In the genomic region with DNA sequence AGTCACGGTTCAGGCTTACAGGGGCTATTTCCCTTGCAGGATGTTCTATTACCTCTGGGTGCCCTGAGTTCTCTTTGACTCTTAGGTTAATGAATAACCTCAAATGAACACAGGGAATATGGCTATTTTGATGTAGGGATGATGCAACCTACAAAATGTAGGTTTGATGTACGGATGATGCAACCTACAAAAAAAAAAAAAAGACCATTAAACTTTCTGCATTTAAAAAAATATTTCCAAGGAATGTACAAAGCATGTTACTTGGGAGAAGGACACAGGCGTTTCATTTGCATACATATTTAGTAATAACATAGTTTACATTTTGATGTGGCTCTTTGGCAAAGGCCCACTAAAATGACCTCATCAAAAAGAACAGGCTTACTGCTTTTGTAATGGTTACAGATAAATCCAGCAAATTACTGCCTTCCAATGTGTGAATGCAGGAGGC, we compare ENCODE assay signal across 2 cellular contexts.
TF ChIP-seq lines count a peak whose summit lies in the region.

No MANE protein-coding gene starts in this region.

TF ChIP-seq in A549, 52 proteins besides CTCF, POLR2A, EP300 and RAD21:
- TF ChIP-seq JUN (IDR thresholded peaks at IDR 0.05) (0 out of 5 replicates have a peak, but pooled peaks of 1 of the 2 experiments have one; percentile 36), POLR2AphosphoS2 (conservative IDR thresholded peaks at IDR 0.05; ENCODE audit: low read length) (no peak), JUNB (IDR thresholded peaks at IDR 0.05) (peak; percentile 22; the same call in 1 of the 2 replicates), CEBPB (IDR thresholded peaks at IDR 0.05) (peak; percentile 83 to 85), TFCP2L1 (CRISPR knock-in tag; IDR thresholded peaks at IDR 0.05) (no peak), RCOR1 (IDR thresholded peaks at IDR 0.05; ENCODE audit: low read depth, low read length) (no peak), NPAS2 (CRISPR knock-in tag; IDR thresholded peaks at IDR 0.05; ENCODE audit: borderline replicate concordance) (no peak)

TF ChIP-seq in H1, 55 proteins besides CTCF, POLR2A, EP300 and RAD21:
- no peak for TF ChIP-seq SIN3A (conservative IDR thresholded peaks at IDR 0.05 in 1 of 2, IDR thresholded peaks at IDR 0.05 in 1 of 2; ENCODE audit: low read depth in 1 of 2, low read length in 2 of 2)
- TF ChIP-seq CEBPB (IDR thresholded peaks at IDR 0.05; ENCODE audit: low read depth, low read length): 0 out of 2 replicates have a peak, but pooled peaks have one; percentile 8
